In genomic region chr11:106137061-106137460, GRCh38 we compare ENCODE assay signal across 22 cellular contexts.
"Had no signal": no experiment of that assay in that cellular context is flagged by ENCODE, and none has a peak within 500 bp of the region (broad histone marks: within the 10 kb centered on the region; RNA-seq: fewer than 3 reads in every experiment).

No MANE protein-coding gene starts in this region.

- H3K27me3 ChIP-seq: right atrium auricular region, suprapubic skin, transverse colon had no signal

- H3K36me3 Mint-ChIP-seq: memory B cell, T-cell had no signal

- DNase-seq: activated CD4-positive, alpha-beta T cell treated with anti-CD3 and anti-CD28 coated beads, Interleukin-2, amount 10 ng/mL, durations not matched to agents 7 days and 5 days; activated CD8-positive, alpha-beta T cell treated with anti-CD3 and anti-CD28 coated beads, Interleukin-2, amount 10 ng/mL, durations not matched to agents 7 days and 5 days; activated naive CD4-positive, alpha-beta T cell treated with Interleukin-2 at 50 U/mL for 16 hours; activated T-cell treated with anti-CD3 and anti-CD28 coated beads, Interleukin-2, amount 50 U/mL, for 24 hours; anterior cingulate cortex; cortex of kidney; effector CD4-positive, alpha-beta T cell; glutamatergic neuron; hippocampal formation; left ventricle myocardium superior; stimulated activated CD4-positive, alpha-beta T cell treated with anti-CD3 and anti-CD28 coated beads, Interleukin-4, amount 100 ng/mL, for 1 hour; stimulated activated naive CD8-positive, alpha-beta T cell treated with anti-CD3 and anti-CD28 coated beads, Interleukin-15, amount 100 ng/mL, for 72 hours; T-cell; transverse colon had no signal

- H3K4me1 Mint-ChIP-seq: activated CD4-positive, alpha-beta T cell treated with anti-CD3 and anti-CD28 coated beads, Interleukin-2, amount 10 ng/mL, durations not matched to agents 7 days and 5 days; memory B cell; neural crest cell; stimulated activated naive CD8-positive, alpha-beta T cell treated with anti-CD3 and anti-CD28 coated beads, Interleukin-15, amount 100 ng/mL, for 72 hours; T-cell had no signal

- H3K4me3 Mint-ChIP-seq: activated CD4-positive, alpha-beta T cell treated with anti-CD3 and anti-CD28 coated beads, Interleukin-2, amount 10 ng/mL, durations not matched to agents 7 days and 5 days; activated CD8-positive, alpha-beta T cell treated with anti-CD3 and anti-CD28 coated beads, Interleukin-2, amount 10 ng/mL, durations not matched to agents 7 days and 5 days; activated T-cell treated with anti-CD3 and anti-CD28 coated beads, Interleukin-2, amount 50 U/mL, for 24 hours; memory B cell; neural crest cell; stimulated activated naive CD8-positive, alpha-beta T cell treated with anti-CD3 and anti-CD28 coated beads, Interleukin-15, amount 100 ng/mL, for 72 hours; T-cell had no signal

- H3K36me3 ChIP-seq: right atrium auricular region, suprapubic skin, transverse colon had no signal

- H3K27ac Mint-ChIP-seq: activated CD4-positive, alpha-beta T cell treated with anti-CD3 and anti-CD28 coated beads, Interleukin-2, amount 10 ng/mL, durations not matched to agents 7 days and 5 days; activated CD8-positive, alpha-beta T cell treated with anti-CD3 and anti-CD28 coated beads, Interleukin-2, amount 10 ng/mL, durations not matched to agents 7 days and 5 days; activated T-cell treated with anti-CD3 and anti-CD28 coated beads, Interleukin-2, amount 50 U/mL, for 24 hours; activated T-helper 2 cell treated with anti-CD3 and anti-CD28 coated beads, Interferon-gamma antibody, Interleukin-2, Interleukin-4, amounts not matched to agents 10 μg/mL and 5 μg/mL and 100 μg/mL, durations not matched to agents 14 hours and 24 hours and 36 hours; memory B cell; stimulated activated naive CD8-positive, alpha-beta T cell treated with anti-CD3 and anti-CD28 coated beads, Interleukin-15, amount 100 ng/mL, for 72 hours; T-cell had no signal

- ATAC-seq: activated CD4-positive, CD25-positive, alpha-beta regulatory T cell treated with anti-CD3 and anti-CD28 coated beads, Interleukin-2, amount 50 U/mL, for 24 hours; activated CD8-positive, alpha-beta T cell treated with anti-CD3 and anti-CD28 coated beads, Interleukin-2, amount 10 ng/mL, durations not matched to agents 7 days and 5 days; esophagus mucosa; left ventricle myocardium superior; stimulated activated naive CD8-positive, alpha-beta T cell treated with anti-CD3 and anti-CD28 coated beads, Interleukin-15, amount 100 ng/mL, for 72 hours; T-cell had no signal

- H3K4me3 ChIP-seq: right atrium auricular region, skin epidermis, suprapubic skin, transverse colon had no signal

- H3K9me3 Mint-ChIP-seq: activated CD4-positive, alpha-beta T cell treated with anti-CD3 and anti-CD28 coated beads, Interleukin-2, amount 10 ng/mL, durations not matched to agents 7 days and 5 days; activated T-cell treated with anti-CD3 and anti-CD28 coated beads, Interleukin-2, amount 50 U/mL, for 24 hours; activated T-helper 2 cell treated with anti-CD3 and anti-CD28 coated beads, Interferon-gamma antibody, Interleukin-2, Interleukin-4, amounts not matched to agents 10 μg/mL and 5 μg/mL and 100 μg/mL, durations not matched to agents 14 hours and 24 hours and 36 hours; memory B cell; stimulated activated naive CD8-positive, alpha-beta T cell treated with anti-CD3 and anti-CD28 coated beads, Interleukin-15, amount 100 ng/mL, for 72 hours had no signal
